8 cellular contexts compared by ENCODE assay signal in the genomic region with DNA sequence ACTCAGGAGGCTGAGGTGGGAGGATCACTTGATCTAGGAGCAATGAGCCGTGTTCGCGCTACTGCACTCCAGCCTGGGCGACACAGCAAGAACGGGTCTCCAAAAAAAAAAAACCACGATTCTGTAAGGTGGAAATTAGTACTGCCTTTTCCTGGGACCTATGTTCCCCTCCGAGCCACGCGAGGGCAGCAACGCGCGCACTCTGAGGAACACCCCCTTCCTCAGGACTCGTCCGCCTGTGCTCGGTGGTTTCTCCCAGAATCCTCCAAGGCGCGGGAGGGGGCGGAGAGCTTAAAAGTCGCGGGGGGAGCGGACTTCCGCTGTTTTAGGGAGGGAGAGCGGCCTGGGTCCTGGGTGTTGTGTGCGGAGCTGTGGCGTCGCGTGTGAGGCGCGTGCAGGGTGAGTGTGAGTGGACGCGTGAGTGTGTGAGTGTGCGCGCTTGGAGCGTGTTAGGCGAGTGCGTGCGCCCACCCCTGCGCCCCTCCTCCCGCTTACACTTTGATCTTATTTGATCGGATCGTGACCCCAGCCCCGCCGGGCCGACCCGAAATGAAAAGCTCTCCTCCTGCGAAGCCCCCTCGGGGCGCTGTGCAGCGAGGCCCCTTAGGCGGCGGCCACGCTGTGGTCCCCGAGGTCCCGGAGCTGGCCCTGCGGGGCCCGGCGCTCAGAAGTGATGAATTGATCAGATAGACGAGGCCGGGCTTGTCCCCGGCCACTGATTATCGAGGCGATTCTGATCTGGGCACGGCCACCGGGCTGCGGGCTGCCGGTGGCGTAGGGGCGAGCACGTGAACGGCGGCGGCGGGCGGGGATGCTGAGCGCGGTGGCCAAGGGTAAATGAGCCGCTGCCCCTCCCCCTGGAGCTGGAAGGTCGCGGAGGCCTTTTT. TPM values are rescaled to one million over a fixed set of nuclear protein-coding genes. Genes with fewer than 3 reads are reported as not detected.
A peak's percentile ranks its signal among the peaks of the same experiment; 100 is the strongest.
DNase-seq lines count a peak whose midpoint lies in the region; ATAC-seq and TF ChIP-seq lines count a peak whose summit lies in the region.

No MANE protein-coding gene starts in this region.

- peaks cover 0 to under 1% (median 0%) of the 10 kb centered on the region in 4 donors for H3K36me3 ChIP-seq in right lobe of liver

- peak; percentile 86 for ATAC-seq in GM19328 (IDR thresholded peaks at IDR 0.05; ENCODE audit: unreplicated experiment)
- peak; percentile 90 for ATAC-seq in HG03520 (IDR thresholded peaks at IDR 0.05; ENCODE audit: unreplicated experiment)
- ATAC-seq in right lobe of liver: peak; percentile 97 to 99 (median 97)

- no peaks in the 10 kb centered on the region for H3K27me3 ChIP-seq in right lobe of liver

- DNase-seq in NCI-H69 (lab: John Stamatoyannopoulos, UW): peak; percentile 97
- DNase-seq in activated CD4-positive, alpha-beta T cell treated with anti-CD3 and anti-CD28 coated beads, Interleukin-2, amount 50 U/mL, for 24 hours (ENCODE audit: low read depth in 1 of 2, low spot score in 1 of 2): peak; percentile 92 to 96
- peak; percentile 98 for DNase-seq in dermis blood vessel endothelial cell
- peak; percentile 96 to 98 (median 97) for DNase-seq in right lobe of liver
- peak; percentile 95 to 97 for DNase-seq in stimulated activated CD4-positive, alpha-beta T cell treated with anti-CD3 and anti-CD28 coated beads, Interleukin-4, amount 100 ng/mL, for 4 hours

- H3K27ac ChIP-seq in C4-2B: peak overlapping the region; percentile 97
- peak overlapping the region; percentile 94 to 98 (median 98) for H3K27ac ChIP-seq in right lobe of liver

- TF ChIP-seq CTCF in C4-2B (conservative IDR thresholded peaks at IDR 0.05) (peak; percentile 97), right lobe of liver (IDR thresholded peaks at IDR 0.05) (peak; percentile 79 to 93 (median 88))

- WGBS in right lobe of liver (ENCODE audit: insufficient coverage, low coverage, low lambda C conversion rate, missing lambda C conversion rate): 0% methylated on average over 34 of the region's 79 CpGs

- H3K9me3 ChIP-seq in right lobe of liver: no peaks in the 10 kb centered on the region

- H3K4me3 ChIP-seq in right lobe of liver: peak overlapping the region; percentile 100

- peak; percentile 98 for TF ChIP-seq POLR2A in right lobe of liver (IDR thresholded peaks at IDR 0.05)

- peaks cover 0 to 9% (median 0%) of the 10 kb centered on the region in 4 donors for H3K4me1 ChIP-seq in right lobe of liver

- intact Hi-C loops in right lobe of liver (cut with DNase I): no loop called here

RNA-seq across cellular contexts. Expression of a gene that starts 9.6 kb away (rescaled TPM):
- total RNA-seq in dermis blood vessel endothelial cell: 20.3 and 23.9 TPM in 2 replicates
- total RNA-seq in right lobe of liver: 10 to 100 TPM; 10.5 to 21.9 (median 15.1) TPM

RNA-seq across cellular contexts. Expression of a gene that starts 13.8 kb away (rescaled TPM):
- total RNA-seq in dermis blood vessel endothelial cell (under 0.01 and 0.37 TPM in 2 replicates), right lobe of liver (1 to 10 TPM in 1 of 6 experiments, under 1 TPM in 5; 0.16 to 1.2 (median 0.22) TPM)

RNA-seq across cellular contexts. Expression of a gene that starts 24.3 kb away (rescaled TPM):
- total RNA-seq in dermis blood vessel endothelial cell (94.8 and 99.2 TPM in 2 replicates), right lobe of liver (10 to 100 TPM; 19.2 to 41.1 (median 26.4) TPM)

RNA-seq across cellular contexts. Expression of a gene that starts 58.2 kb away (rescaled TPM):
- total RNA-seq in dermis blood vessel endothelial cell (21.6 and 22.2 TPM in 2 replicates), right lobe of liver (1 to 10 TPM; 2.4 to 4.2 (median 2.6) TPM)

Comparison
In these comparisons a context has a peak if more than half of its experiments do, and no peak if none do; other contexts are left out.
1. Peak in every context shown above with its lines: DNase-seq, ATAC-seq, H3K4me3 ChIP-seq and H3K27ac ChIP-seq.